Comparison of ENCODE assay signal across 9 cellular contexts in genomic region chr3:16509721-16510619, GRCh38. TPM values are rescaled to one million over a fixed set of nuclear protein-coding genes. Genes with fewer than 3 reads are reported as not detected.
DNase-seq lines count a peak whose midpoint lies in the region; ATAC-seq and TF ChIP-seq lines count a peak whose summit lies in the region.
"Had no signal": no experiment of that assay in that cellular context is flagged by ENCODE, and none has a peak within 500 bp of the region (broad histone marks: within the 10 kb centered on the region; RNA-seq: fewer than 3 reads in every experiment).

No MANE protein-coding gene starts in this region.

- peak overlapping the region; percentile 91 to 99 (median 94) for H3K27ac Mint-ChIP-seq in CD8-positive, alpha-beta memory T cell

- TF ChIP-seq POLR2A in GM19193 (IDR thresholded peaks at IDR 0.05; ENCODE audit: extremely low read depth, insufficient read depth, insufficient read length) = peak; percentile 65

- H3K4me1 Mint-ChIP-seq in CD8-positive, alpha-beta memory T cell = peaks cover 78 to 88% (median 86%) of the 10 kb centered on the region in 3 donors

- no peaks in the 10 kb centered on the region for H3K9me3 Mint-ChIP-seq in CD8-positive, alpha-beta memory T cell

- peaks cover 3% of the 10 kb centered on the region for H3K36me3 ChIP-seq in CD8-positive, alpha-beta memory T cell (ENCODE audit: insufficient read depth, low read length)

- no peaks in the 10 kb centered on the region for H3K27me3 Mint-ChIP-seq in CD8-positive, alpha-beta memory T cell

- peak; percentile 10 for ATAC-seq in HG03469 (IDR thresholded peaks at IDR 0.05; ENCODE audit: unreplicated experiment)
- no peak for ATAC-seq in GM19455 (IDR thresholded peaks at IDR 0.05; ENCODE audit: unreplicated experiment)
- ATAC-seq in left lobe of liver = no peak

- no peak for DNase-seq in CD8-positive, alpha-beta memory T cell
- DNase-seq in germinal center (ENCODE audit: low spot score) = peak; percentile 50
- DNase-seq in stimulated activated CD4-positive, alpha-beta T cell treated with anti-CD3 and anti-CD28 coated beads, Interleukin-4, amount 100 ng/mL, for 24 hours = no peak
- DNase-seq in activated CD8-positive, alpha-beta memory T cell treated with anti-CD3 and anti-CD28 coated beads, Interleukin-2, amount 50 U/mL, for 48 hours = no peak
- DNase-seq in left lobe of liver (ENCODE audit: low spot score) = no peak
- DNase-seq: NCI-H187 treated with DMSO at 0.1 percent for 48 hours had no signal

- peak overlapping the region; percentile 10 for H3K4me3 ChIP-seq in CD8-positive, alpha-beta memory T cell (ENCODE audit: low read length)

- POLR2A ChIA-PET in CD8-positive, alpha-beta memory T cell (lab: Charles Lee) = interaction anchor here (1.7 to 1.8 kb wide), 3 partner anchors 11 to 223 kb away, joined by 5 to 6 read pairs (median 6); no protein-coding TSS in a partner anchor

- H3K4me1 ChIP-seq in CD8-positive, alpha-beta memory T cell (ENCODE audit: insufficient read depth, low read length) = peaks cover 67% of the 10 kb centered on the region

- H3K27ac ChIP-seq in CD8-positive, alpha-beta memory T cell (ENCODE audit: low read depth, low read length) = no peak overlapping the region

- H3K27me3 ChIP-seq in CD8-positive, alpha-beta memory T cell (ENCODE audit: insufficient read depth, low read length, poor library complexity, severe bottlenecking) = no peaks in the 10 kb centered on the region

- peak overlapping the region; percentile 45 to 94 (median 82) for H3K4me3 Mint-ChIP-seq in CD8-positive, alpha-beta memory T cell

- no peaks in the 10 kb centered on the region for H3K9me3 ChIP-seq in CD8-positive, alpha-beta memory T cell (ENCODE audit: low read length)

- H3K36me3 Mint-ChIP-seq in CD8-positive, alpha-beta memory T cell = peaks cover 3 to 29% (median 6%) of the 10 kb centered on the region in 3 donors

- CTCF ChIA-PET in CD8-positive, alpha-beta memory T cell (lab: Charles Lee) = interaction anchor here (0.9 to 1.4 kb wide), 2 partner anchors 72 to 220 kb away, joined by 3 to 6 read pairs; no protein-coding TSS in a partner anchor

RNA-seq across cellular contexts. Expression of gene RFTN1, which starts 3.5 kb away (rescaled TPM):
- 100 to 1,000 TPM; 125 to 126 TPM for total RNA-seq in CD8-positive, alpha-beta memory T cell
- polyA plus RNA-seq in CD8-positive, alpha-beta memory T cell = 87.4 TPM
- 20.9 TPM for total RNA-seq in left lobe of liver
